ENCODE assay signal across 8 cellular contexts in genomic region chr4:76949293-76950051, GRCh38. TPM values are rescaled to one million over a fixed set of nuclear protein-coding genes. Genes with fewer than 3 reads are reported as not detected.
DNase-seq lines count a peak whose midpoint lies in the region; ATAC-seq and TF ChIP-seq lines count a peak whose summit lies in the region.

Gene SEPTIN11 (plus strand): TSS chr4:76949752. CDS start chr4:76949904, 152 bp downstream.

- H3K4me3 Mint-ChIP-seq in GM23338 (peak within 1 kb of the TSS; percentile 81), natural killer cell (peak within 1 kb of the TSS; percentile 93)
- peak within 1 kb of the TSS; percentile 79 for H3K4me3 Mint-ChIP-seq in activated T-helper 17 cell treated with anti-CD3 and anti-CD28 coated beads, Interleukin-2, amount 50 U/mL, for 72 hours

- H3K9ac ChIP-seq in fibroblast of lung (ENCODE audit: insufficient read depth, low read length) = peak within 1 kb of the TSS; percentile 98

- intact Hi-C loops in natural killer cell (cut with micrococcal nuclease) = loop anchor here (2.0 kb wide), 2 partner anchors 39 to 207 kb away; partner anchors contain the start of gene CCNG2

- H3K27ac Mint-ChIP-seq in GM23338 (no peak within 1 kb of the TSS), natural killer cell (peak within 1 kb of the TSS; percentile 77 to 90)
- H3K27ac Mint-ChIP-seq in activated T-helper 17 cell treated with anti-CD3 and anti-CD28 coated beads, Interleukin-2, amount 50 U/mL, for 72 hours = peak within 1 kb of the TSS; percentile 83

- H3K4me2 ChIP-seq in GM23338 (peak within 1 kb of the TSS; percentile 88), fibroblast of lung (ENCODE audit: extremely low read depth, insufficient read depth, low read length) (peak within 1 kb of the TSS; percentile 93)

- H2AFZ ChIP-seq in GM23338 (peak within 1 kb of the TSS; percentile 96), fibroblast of lung (ENCODE audit: low read length) (no peak within 1 kb of the TSS)

- H3K4me3 ChIP-seq in GM23338 = peak within 1 kb of the TSS; percentile 96
- peak within 1 kb of the TSS; percentile 76 to 94 (median 92) for H3K4me3 ChIP-seq in fibroblast of lung (replicated peaks in 1 of 4; ENCODE audit: control extremely low read depth in 1 of 4, insufficient read depth in 1 of 4, low read depth in 3 of 4, low read length in 4 of 4)

- ATAC-seq in GM23338 = peak; percentile 74
- peak; percentile 66 for ATAC-seq in activated T-helper 17 cell treated with anti-CD3 and anti-CD28 coated beads, Interleukin-2, amount 50 U/mL, for 72 hours (replicated peaks)
- peak; percentile 78 to 88 (median 84) for ATAC-seq in natural killer cell

- H3K9me3 ChIP-seq in fibroblast of lung (ENCODE audit: control insufficient read depth, insufficient read depth, low read depth, low read length) = no peaks in the 10 kb centered on the region

- DNase-seq in Daoy (ENCODE audit: low read depth) (peak; percentile 89), GM23338 (ENCODE audit: low spot score) (peak; percentile 96), Kasumi-1 (lab: John Stamatoyannopoulos, UW) (peak; percentile 88 to 89), RPMI8226 (peak; percentile 41), fibroblast of lung (ENCODE audit: low read depth in 2 of 2) (peak; percentile 95), natural killer cell (peak; percentile 81)
- DNase-seq in stimulated activated naive CD4-positive, alpha-beta T cell (lab: John Stamatoyannopoulos, UW) = peak; percentile 48 to 76 (median 66)

- H3K9me3 Mint-ChIP-seq in GM23338 (no peaks in the 10 kb centered on the region), natural killer cell (no peaks in the 10 kb centered on the region)
- no peaks in the 10 kb centered on the region for H3K9me3 Mint-ChIP-seq in activated T-helper 17 cell treated with anti-CD3 and anti-CD28 coated beads, Interleukin-2, amount 50 U/mL, for 72 hours

- H3K27me3 ChIP-seq in GM23338 (ENCODE audit: insufficient read depth) = peaks cover 32% of the 10 kb centered on the region
- no peaks in the 10 kb centered on the region for H3K27me3 ChIP-seq in fibroblast of lung (ENCODE audit: control insufficient read depth, insufficient read depth, low read length)

- peaks cover 4% of the 10 kb centered on the region; the same call in 1 of the 3 replicates for H3K36me3 Mint-ChIP-seq in GM23338 (ENCODE audit: low read depth)
- no peaks in the 10 kb centered on the region for H3K36me3 Mint-ChIP-seq in activated T-helper 17 cell treated with anti-CD3 and anti-CD28 coated beads, Interleukin-2, amount 50 U/mL, for 72 hours (ENCODE audit: low read depth)
- no peaks in the 10 kb centered on the region for H3K36me3 Mint-ChIP-seq in natural killer cell

- H3K9me2 ChIP-seq in GM23338 (ENCODE audit: insufficient read depth) = no peaks in the 10 kb centered on the region

- H3K27me3 Mint-ChIP-seq in GM23338 (ENCODE audit: insufficient read depth, low read depth, poor library complexity) (peaks cover 28% of the 10 kb centered on the region), natural killer cell (ENCODE audit: low read depth in 2 of 2) (no peaks in the 10 kb centered on the region)
- no peaks in the 10 kb centered on the region for H3K27me3 Mint-ChIP-seq in activated T-helper 17 cell treated with anti-CD3 and anti-CD28 coated beads, Interleukin-2, amount 50 U/mL, for 72 hours

- H3K36me3 ChIP-seq in GM23338 (ENCODE audit: insufficient read depth) (no peaks in the 10 kb centered on the region), fibroblast of lung (ENCODE audit: control insufficient read depth, insufficient read depth, low read length) (no peaks in the 10 kb centered on the region)

- peaks cover 35% of the 10 kb centered on the region for H3K4me1 ChIP-seq in GM23338 (ENCODE audit: insufficient read depth)
- H3K4me1 ChIP-seq in fibroblast of lung (ENCODE audit: control insufficient read depth, extremely low read depth, insufficient read depth, low read length) = peaks cover 6% of the 10 kb centered on the region

- H3F3A ChIP-seq in GM23338 (replicated peaks; ENCODE audit: low read depth) = no peaks in the 10 kb centered on the region

- peaks cover 38% of the 10 kb centered on the region for H3K4me1 Mint-ChIP-seq in GM23338
- peaks cover 5% of the 10 kb centered on the region for H3K4me1 Mint-ChIP-seq in activated T-helper 17 cell treated with anti-CD3 and anti-CD28 coated beads, Interleukin-2, amount 50 U/mL, for 72 hours
- peaks cover 17 to 47% of the 10 kb centered on the region in 2 donors for H3K4me1 Mint-ChIP-seq in natural killer cell

- H3K79me2 ChIP-seq in GM23338 (replicated peaks; ENCODE audit: insufficient read depth) = peaks cover 51% of the 10 kb centered on the region
- H3K79me2 ChIP-seq in fibroblast of lung (ENCODE audit: control insufficient read depth, insufficient read depth, low read length) = peaks cover 85% of the 10 kb centered on the region

- H3K27ac ChIP-seq in GM23338 (ENCODE audit: low read depth) (no peak within 1 kb of the TSS), fibroblast of lung (ENCODE audit: insufficient read depth, low read length) (peak within 1 kb of the TSS; percentile 94)

- H4K20me1 ChIP-seq in GM23338 (replicated peaks; ENCODE audit: insufficient read depth) = peaks cover 18% of the 10 kb centered on the region
- H4K20me1 ChIP-seq in fibroblast of lung (ENCODE audit: control insufficient read depth, extremely low read depth, insufficient read depth, low read length) = peaks cover 2% of the 10 kb centered on the region

- TF ChIP-seq CTCF in GM23338 (conservative IDR thresholded peaks at IDR 0.05; ENCODE audit: low read depth in 2 of 2) = no peak
- TF ChIP-seq CTCF in fibroblast of lung (conservative IDR thresholded peaks at IDR 0.05 in 1 of 2, IDR thresholded peaks at IDR 0.05 in 1 of 2; ENCODE audit: low read depth in 1 of 2, low read length in 2 of 2) = no peak
- no peak for TF ChIP-seq CTCF in natural killer cell (IDR thresholded peaks at IDR 0.05)

TF ChIP-seq in GM23338, 12 proteins besides CTCF, POLR2A, EP300 and RAD21 (continues in another document):
- TF ChIP-seq, protein P1, sequence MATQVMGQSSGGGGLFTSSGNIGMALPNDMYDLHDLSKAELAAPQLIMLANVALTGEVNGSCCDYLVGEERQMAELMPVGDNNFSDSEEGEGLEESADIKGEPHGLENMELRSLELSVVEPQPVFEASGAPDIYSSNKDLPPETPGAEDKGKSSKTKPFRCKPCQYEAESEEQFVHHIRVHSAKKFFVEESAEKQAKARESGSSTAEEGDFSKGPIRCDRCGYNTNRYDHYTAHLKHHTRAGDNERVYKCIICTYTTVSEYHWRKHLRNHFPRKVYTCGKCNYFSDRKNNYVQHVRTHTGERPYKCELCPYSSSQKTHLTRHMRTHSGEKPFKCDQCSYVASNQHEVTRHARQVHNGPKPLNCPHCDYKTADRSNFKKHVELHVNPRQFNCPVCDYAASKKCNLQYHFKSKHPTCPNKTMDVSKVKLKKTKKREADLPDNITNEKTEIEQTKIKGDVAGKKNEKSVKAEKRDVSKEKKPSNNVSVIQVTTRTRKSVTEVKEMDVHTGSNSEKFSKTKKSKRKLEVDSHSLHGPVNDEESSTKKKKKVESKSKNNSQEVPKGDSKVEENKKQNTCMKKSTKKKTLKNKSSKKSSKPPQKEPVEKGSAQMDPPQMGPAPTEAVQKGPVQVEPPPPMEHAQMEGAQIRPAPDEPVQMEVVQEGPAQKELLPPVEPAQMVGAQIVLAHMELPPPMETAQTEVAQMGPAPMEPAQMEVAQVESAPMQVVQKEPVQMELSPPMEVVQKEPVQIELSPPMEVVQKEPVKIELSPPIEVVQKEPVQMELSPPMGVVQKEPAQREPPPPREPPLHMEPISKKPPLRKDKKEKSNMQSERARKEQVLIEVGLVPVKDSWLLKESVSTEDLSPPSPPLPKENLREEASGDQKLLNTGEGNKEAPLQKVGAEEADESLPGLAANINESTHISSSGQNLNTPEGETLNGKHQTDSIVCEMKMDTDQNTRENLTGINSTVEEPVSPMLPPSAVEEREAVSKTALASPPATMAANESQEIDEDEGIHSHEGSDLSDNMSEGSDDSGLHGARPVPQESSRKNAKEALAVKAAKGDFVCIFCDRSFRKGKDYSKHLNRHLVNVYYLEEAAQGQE (IDR thresholded peaks at IDR 0.05; ENCODE audit: unreplicated experiment) = no peak
- TF ChIP-seq POLR2AphosphoS5 (IDR thresholded peaks at IDR 0.05; ENCODE audit: low read depth) = peak; percentile 71
- no peak for TF ChIP-seq EZH2phosphoT487 (IDR thresholded peaks at IDR 0.05; ENCODE audit: unreplicated experiment)
- TF ChIP-seq ETS1 (IDR thresholded peaks at IDR 0.05) = 0 out of 2 replicates have a peak, but pooled peaks have one; percentile 26

RNA-seq across cellular contexts. Expression of gene SEPTIN11, which starts in this region (rescaled TPM):
- 34.4 and 48.2 TPM in 2 replicates for total RNA-seq in Daoy (2014; rRNA removed; shearing (Covaris generic))
- total RNA-seq in GM23338 (2014; rRNA removed; shearing (Covaris generic)) = 72.0 and 81.6 TPM in 2 replicates
- polyA plus RNA-seq in GM23338 (2016; fragmentation: Nextera tagmentation; extraction: Ambion mirVana) = 57.3 and 80.0 TPM in 2 replicates
- 10 to 100 TPM; 20.0 to 55.1 TPM for total RNA-seq in activated T-helper 17 cell treated with anti-CD3 and anti-CD28 coated beads, Interleukin-2, amount 50 U/mL, for 72 hours
- total RNA-seq in fibroblast of lung = 293 and 688 TPM in 2 replicates
- polyA plus RNA-seq in fibroblast of lung = 521 and 1,286 TPM in 2 replicates
- 255 and 662 TPM in 2 replicates for polyA plus RNA-seq in fibroblast of lung (2012)
- 89.2 and 208 TPM in 2 replicates for polyA minus RNA-seq in fibroblast of lung (ENCODE audit: low replicate concordance)
- 10 to 100 TPM; 38.6 to 52.8 (median 46.2) TPM for total RNA-seq in natural killer cell

Comparison
In these comparisons a context has a peak if more than half of its experiments do, and no peak if none do; other contexts are left out.
1. DNase-seq: peak in every context shown above with its lines; median percentile 96 in GM23338; 95 in fibroblast of lung; 89 in Daoy; 88 in Kasumi-1; 81 in natural killer cell; 66 in stimulated activated naive CD4-positive, alpha-beta T cell; 41 in RPMI8226.